In genomic region chr17:14301761-14302401, GRCh38 we compare ENCODE assay signal across 1 cellular context.
TF ChIP-seq lines count a peak whose summit lies in the region.

No MANE protein-coding gene starts in this region.

TF ChIP-seq in HEK293, 187 proteins besides CTCF, POLR2A, EP300 and RAD21 (continued from another document):
- TF ChIP-seq ZBTB11 (tag by site-specific recombination; conservative IDR thresholded peaks at IDR 0.05; ENCODE audit: low read depth) (peak; percentile 62; the same call in 1 of the 2 replicates), ZNF777 (tag by site-specific recombination; IDR thresholded peaks at IDR 0.05; ENCODE audit: borderline replicate concordance) (peak; percentile 89), ZNF114 (tag by site-specific recombination; IDR thresholded peaks at IDR 0.05) (no peak), HOXC10 (CRISPR knock-in tag; IDR thresholded peaks at IDR 0.05) (peak; percentile 51; the same call in 1 of the 2 replicates), ZBTB20 (tag by site-specific recombination; IDR thresholded peaks at IDR 0.05) (peak; percentile 68), ZEB2 (tag by site-specific recombination; IDR thresholded peaks at IDR 0.05) (0 out of 2 replicates have a peak, but pooled peaks have one; percentile 28), ZNF16 (tag by site-specific recombination; IDR thresholded peaks at IDR 0.05; ENCODE audit: low read depth) (no peak), ZNF311 (tag by site-specific recombination; IDR thresholded peaks at IDR 0.05; ENCODE audit: borderline replicate concordance) (no peak), ZNF571 (tag by site-specific recombination; IDR thresholded peaks at IDR 0.05) (no peak), ZBTB48 (tag by site-specific recombination; IDR thresholded peaks at IDR 0.05) (peak; percentile 45; the same call in 1 of the 2 replicates), YY2 (tag by site-specific recombination; IDR thresholded peaks at IDR 0.05) (no peak), ZNF600 (tag by site-specific recombination; IDR thresholded peaks at IDR 0.05) (0 out of 2 replicates have a peak, but pooled peaks have one; percentile 8), ZBTB1 (tag by site-specific recombination; IDR thresholded peaks at IDR 0.05) (no peak), ZNF280D (tag by site-specific recombination; IDR thresholded peaks at IDR 0.05) (no peak), ZFP37 (tag by site-specific recombination; IDR thresholded peaks at IDR 0.05) (peak; percentile 29; the same call in 1 of the 2 replicates)
